Comparison of ENCODE assay signal across 24 cellular contexts in the genomic region with DNA sequence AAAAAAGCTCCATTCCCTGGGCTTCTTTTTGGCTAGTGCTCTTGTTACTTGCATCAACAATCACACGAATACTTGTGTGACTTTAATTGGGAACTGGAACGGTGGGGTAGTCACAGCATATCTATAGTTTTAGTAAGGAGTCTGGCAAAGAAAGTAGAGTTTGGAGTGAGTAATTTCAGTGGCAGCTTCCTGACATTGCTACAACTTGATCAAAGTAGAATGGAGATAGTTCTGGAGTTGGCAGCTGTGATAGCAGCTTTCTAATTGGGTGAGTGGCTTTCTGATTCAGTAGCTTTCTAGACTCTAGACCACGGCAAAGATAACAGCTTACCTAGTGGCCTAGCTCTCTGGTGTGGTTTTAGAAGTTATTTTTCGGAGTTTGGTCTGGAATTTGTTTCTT.
A peak's percentile ranks its signal among the peaks of the same experiment; 100 is the strongest.
DNase-seq lines count a peak whose midpoint lies in the region; ATAC-seq and TF ChIP-seq lines count a peak whose summit lies in the region.
"Had no signal": no experiment of that assay in that cellular context is flagged by ENCODE, and none has a peak within 500 bp of the region (broad histone marks: within the 10 kb centered on the region; RNA-seq: fewer than 3 reads in every experiment).

No MANE protein-coding gene starts in this region.

- peaks cover 3% of the 10 kb centered on the region for H3K9me3 Mint-ChIP-seq in activated T-helper 17 cell treated with anti-CD3 and anti-CD28 coated beads, Interleukin-2, amount 50 U/mL, for 72 hours
- H3K9me3 Mint-ChIP-seq: T-helper 1 cell treated with Interleukin-12 subunit alpha and Interleukin-12 subunit beta and Interleukin-4 antibody, amounts not matched to agents 30 μg/mL and 1 μg/mL, for 36 hours had no signal

- no peak overlapping the region for H3K4me3 Mint-ChIP-seq in activated T-helper 17 cell treated with anti-CD3 and anti-CD28 coated beads, Interleukin-2, amount 50 U/mL, for 72 hours
- H3K4me3 Mint-ChIP-seq: activated CD4-positive, alpha-beta memory T cell treated with anti-CD3 and anti-CD28 coated beads for 36 hours; activated naive CD4-positive, alpha-beta T cell treated with anti-CD3 and anti-CD28 coated beads, Interleukin-2, amount 50 U/mL, for 24 hours; dendritic cell treated with granulocyte-macrophage colony-stimulating factor and Interleukin-4, amounts not matched to agents 40 ng/mL and 50 ng/mL, for 4 days; IgD-negative memory B cell; T-helper 1 cell treated with Interleukin-12 subunit alpha and Interleukin-12 subunit beta and Interleukin-4 antibody, amounts not matched to agents 30 μg/mL and 1 μg/mL, for 36 hours had no signal

- no peak overlapping the region for H3K4me3 ChIP-seq in foreskin fibroblast (ENCODE audit: low read depth in 1 of 2, low read length in 2 of 2)
- H3K4me3 ChIP-seq: left ventricle myocardium inferior, right atrium auricular region, tibial artery had no signal

- TF ChIP-seq CTCF in foreskin fibroblast (IDR thresholded peaks at IDR 0.05; ENCODE audit: low read depth, low read length) = no peak

- no peaks in the 10 kb centered on the region for H3K36me3 Mint-ChIP-seq in activated T-helper 17 cell treated with anti-CD3 and anti-CD28 coated beads, Interleukin-2, amount 50 U/mL, for 72 hours (ENCODE audit: low read depth)
- H3K36me3 Mint-ChIP-seq: activated CD4-positive, alpha-beta memory T cell treated with anti-CD3 and anti-CD28 coated beads for 36 hours; activated naive CD4-positive, alpha-beta T cell treated with anti-CD3 and anti-CD28 coated beads, Interleukin-2, amount 50 U/mL, for 24 hours; IgD-negative memory B cell had no signal

- H3K27ac Mint-ChIP-seq in activated T-helper 17 cell treated with anti-CD3 and anti-CD28 coated beads, Interleukin-2, amount 50 U/mL, for 72 hours = no peak overlapping the region
- H3K27ac Mint-ChIP-seq: activated CD4-positive, alpha-beta memory T cell treated with anti-CD3 and anti-CD28 coated beads for 36 hours; activated naive CD4-positive, alpha-beta T cell treated with anti-CD3 and anti-CD28 coated beads, Interleukin-2, amount 50 U/mL, for 24 hours; dendritic cell treated with granulocyte-macrophage colony-stimulating factor and Interleukin-4, amounts not matched to agents 40 ng/mL and 50 ng/mL, for 4 days; IgD-negative memory B cell; T-helper 1 cell treated with Interleukin-12 subunit alpha and Interleukin-12 subunit beta and Interleukin-4 antibody, amounts not matched to agents 30 μg/mL and 1 μg/mL, for 36 hours had no signal

- no peak for ATAC-seq in activated T-helper 17 cell treated with anti-CD3 and anti-CD28 coated beads, Interleukin-2, amount 50 U/mL, for 72 hours (replicated peaks)
- ATAC-seq in GM19397 (IDR thresholded peaks at IDR 0.05; ENCODE audit: unreplicated experiment) = no peak

- H3K4me1 Mint-ChIP-seq in activated T-helper 17 cell treated with anti-CD3 and anti-CD28 coated beads, Interleukin-2, amount 50 U/mL, for 72 hours = no peaks in the 10 kb centered on the region
- H3K4me1 Mint-ChIP-seq: activated naive CD4-positive, alpha-beta T cell treated with anti-CD3 and anti-CD28 coated beads, Interleukin-2, amount 50 U/mL, for 24 hours; IgD-negative memory B cell had no signal

- H3K27me3 Mint-ChIP-seq in activated T-helper 17 cell treated with anti-CD3 and anti-CD28 coated beads, Interleukin-2, amount 50 U/mL, for 72 hours = no peaks in the 10 kb centered on the region
- H3K27me3 Mint-ChIP-seq: activated CD4-positive, alpha-beta memory T cell treated with anti-CD3 and anti-CD28 coated beads for 36 hours; activated naive CD4-positive, alpha-beta T cell treated with anti-CD3 and anti-CD28 coated beads, Interleukin-2, amount 50 U/mL, for 24 hours; dendritic cell treated with granulocyte-macrophage colony-stimulating factor and Interleukin-4, amounts not matched to agents 40 ng/mL and 50 ng/mL, for 4 days had no signal

- peak; percentile 8 for DNase-seq in GM04503 (ENCODE audit: low read depth)
- peak; percentile 17 for DNase-seq in amniotic stem cell (lab: John Stamatoyannopoulos, UW)
- peak; percentile 46 to 86 for DNase-seq in foreskin fibroblast
- peak; percentile 45 for DNase-seq in stromal cell of bone marrow (ENCODE audit: low read depth)
- DNase-seq in middle frontal gyrus (ENCODE audit: extremely low spot score, low spot score) = no peak
- DNase-seq: activated CD4-positive, alpha-beta memory T cell treated with anti-CD3 and anti-CD28 coated beads for 36 hours; activated T-cell treated with anti-CD3 and anti-CD28 coated beads, Interleukin-2, amount 50 U/mL, for 48 hours; C1 segment of cervical spinal cord; HCEC 1CT; left ventricle myocardium inferior; MM.1S; NCI-H146; NCI-H2171 treated with DMSO at 0.1 percent for 48 hours; NCI-H774; SIG-M5; stimulated activated naive CD4-positive, alpha-beta T cell; tibial artery had no signal
